In the genomic region with DNA sequence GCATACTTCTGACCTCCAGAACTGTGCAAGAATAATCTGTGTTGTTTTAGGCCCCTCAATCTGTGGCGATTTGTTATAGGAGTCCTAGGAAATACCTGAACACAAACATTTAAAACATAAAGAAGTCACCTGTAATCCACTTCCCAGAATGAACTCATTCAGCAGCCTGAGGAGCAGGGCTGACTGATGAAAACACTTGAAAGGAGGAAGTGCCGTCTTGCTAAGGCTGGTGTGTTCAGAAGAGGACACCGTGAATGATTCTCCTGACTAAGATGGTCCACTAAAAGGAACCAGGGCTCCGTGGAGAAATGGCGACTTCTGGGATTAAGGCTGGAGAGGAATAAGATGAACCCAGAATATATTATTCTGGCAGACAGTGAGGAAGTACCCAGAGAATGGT, we compare ENCODE assay signal across 24 cellular contexts. TPM values are rescaled to one million over a fixed set of nuclear protein-coding genes. Genes with fewer than 3 reads are reported as not detected.
DNase-seq lines count a peak whose midpoint lies in the region; ATAC-seq and TF ChIP-seq lines count a peak whose summit lies in the region.
"Had no signal": no experiment of that assay in that cellular context is flagged by ENCODE, and none has a peak within 500 bp of the region (broad histone marks: within the 10 kb centered on the region; RNA-seq: fewer than 3 reads in every experiment).

No MANE protein-coding gene starts in this region.

- no peak overlapping the region for H3K27ac Mint-ChIP-seq in activated CD8-positive, alpha-beta memory T cell treated with anti-CD3 and anti-CD28 coated beads, Interleukin-2, amount 10 ng/mL, durations not matched to agents 7 days and 5 days
- H3K27ac Mint-ChIP-seq in neural crest cell (ENCODE audit: unreplicated experiment): no peak overlapping the region
- H3K27ac Mint-ChIP-seq: activated T-helper 2 cell treated with anti-CD3 and anti-CD28 coated beads, Interferon-gamma antibody, Interleukin-2, Interleukin-4, amounts not matched to agents 10 μg/mL and 5 μg/mL and 100 μg/mL, durations not matched to agents 14 hours and 24 hours and 36 hours had no signal

- H3K9me3 Mint-ChIP-seq in activated CD8-positive, alpha-beta memory T cell treated with anti-CD3 and anti-CD28 coated beads, Interleukin-2, amount 10 ng/mL, durations not matched to agents 7 days and 5 days (ENCODE audit: low read depth): no peaks in the 10 kb centered on the region
- H3K9me3 Mint-ChIP-seq in neural crest cell: no peaks in the 10 kb centered on the region
- H3K9me3 Mint-ChIP-seq: activated T-helper 2 cell treated with anti-CD3 and anti-CD28 coated beads, Interferon-gamma antibody, Interleukin-2, Interleukin-4, amounts not matched to agents 10 μg/mL and 5 μg/mL and 100 μg/mL, durations not matched to agents 14 hours and 24 hours and 36 hours had no signal

- H3K4me1 ChIP-seq in sigmoid colon: peaks cover 0 to 50% (median 43%) of the 10 kb centered on the region in 4 donors

- no peaks in the 10 kb centered on the region for H3K36me3 ChIP-seq in sigmoid colon
- H3K36me3 ChIP-seq: BE2C had no signal

- intact Hi-C loops in sigmoid colon (cut with DNase I): loop anchor here (10.0 kb wide), 1 partner anchor 50 kb away; no protein-coding TSS in a partner anchor

- H3K4me3 Mint-ChIP-seq in activated CD8-positive, alpha-beta memory T cell treated with anti-CD3 and anti-CD28 coated beads, Interleukin-2, amount 10 ng/mL, durations not matched to agents 7 days and 5 days: no peak overlapping the region
- H3K4me3 Mint-ChIP-seq in neural crest cell: peak overlapping the region; percentile 37

- TF ChIP-seq POLR2A in sigmoid colon (IDR thresholded peaks at IDR 0.05): no peak

- 71 to 89% methylated on average over 5 of the region's 5 CpGs for WGBS in sigmoid colon, 2 donors

- TF ChIP-seq CTCF in neural crest cell (conservative IDR thresholded peaks at IDR 0.05) (no peak), sigmoid colon (IDR thresholded peaks at IDR 0.05) (no peak)

- ATAC-seq in activated CD8-positive, alpha-beta memory T cell treated with anti-CD3 and anti-CD28 coated beads, Interleukin-2, amount 10 ng/mL, durations not matched to agents 7 days and 5 days: no peak
- no peak for ATAC-seq in HG03159 (IDR thresholded peaks at IDR 0.05; ENCODE audit: unreplicated experiment)
- ATAC-seq in HG02981 (IDR thresholded peaks at IDR 0.05; ENCODE audit: unreplicated experiment): no peak
- ATAC-seq: left lobe of liver had no signal

- H3K4me1 Mint-ChIP-seq in activated CD8-positive, alpha-beta memory T cell treated with anti-CD3 and anti-CD28 coated beads, Interleukin-2, amount 10 ng/mL, durations not matched to agents 7 days and 5 days: peaks cover 8% of the 10 kb centered on the region
- H3K4me1 Mint-ChIP-seq in neural crest cell: peaks cover 27% of the 10 kb centered on the region

- peak; percentile 39 for DNase-seq in SIG-M5 treated with dmso at 0.1 percent for 504 hours (lab: John Stamatoyannopoulos, UW; ENCODE audit: unreplicated experiment)
- DNase-seq in SIG-M5 (lab: John Stamatoyannopoulos, UW): no peak
- peak; percentile 25 for DNase-seq in NCI-H69 (lab: John Stamatoyannopoulos, UW)
- peak; percentile 30 for DNase-seq in activated CD8-positive, alpha-beta memory T cell treated with anti-CD3 and anti-CD28 coated beads, Interleukin-2, amount 10 ng/mL, durations not matched to agents 7 days and 5 days
- DNase-seq in neural crest cell (ENCODE audit: low read depth, low spot score): no peak
- DNase-seq in sigmoid colon: no peak
- DNase-seq: 8988T; BE2C; central memory CD4-positive, alpha-beta T cell; effector CD8-positive, alpha-beta T cell; glutamatergic neuron; HCEC 1CT; KBM-7; NCI-H1092 treated with DMSO at 0.1 percent for 48 hours; NCI-H2107; NCI-H524 treated with DMSO at 0.1 percent for 48 hours; PC-9; substantia nigra had no signal

- H3K27ac ChIP-seq in sigmoid colon: no peak overlapping the region
- H3K27ac ChIP-seq: PC-9 had no signal

- H3K9me3 ChIP-seq in sigmoid colon: no peaks in the 10 kb centered on the region
- H3K9me3 ChIP-seq: BE2C had no signal

- peaks cover 50% of the 10 kb centered on the region for H3K27me3 Mint-ChIP-seq in activated CD8-positive, alpha-beta memory T cell treated with anti-CD3 and anti-CD28 coated beads, Interleukin-2, amount 10 ng/mL, durations not matched to agents 7 days and 5 days
- H3K27me3 Mint-ChIP-seq in neural crest cell (ENCODE audit: low read depth): peaks cover 54% of the 10 kb centered on the region

- H3K27me3 ChIP-seq in sigmoid colon: no peaks in the 10 kb centered on the region
- H3K27me3 ChIP-seq: BE2C had no signal

- H3K4me3 ChIP-seq in sigmoid colon: no peak overlapping the region
- H3K4me3 ChIP-seq: PC-9, smooth muscle cell had no signal

- H3K36me3 Mint-ChIP-seq in activated CD8-positive, alpha-beta memory T cell treated with anti-CD3 and anti-CD28 coated beads, Interleukin-2, amount 10 ng/mL, durations not matched to agents 7 days and 5 days: no peaks in the 10 kb centered on the region
- H3K36me3 Mint-ChIP-seq in neural crest cell (ENCODE audit: low read depth): no peaks in the 10 kb centered on the region

- CTCF ChIA-PET in activated CD8-positive, alpha-beta memory T cell treated with anti-CD3 and anti-CD28 coated beads, Interleukin-2, amount 10 ng/mL, durations not matched to agents 7 days and 5 days (lab: Charles Lee): interaction anchor here (1.2 kb wide), 1 partner anchor 51 kb away, joined by 3 read pairs; no protein-coding TSS in a partner anchor

- no peak for TF ChIP-seq EP300 in sigmoid colon (IDR thresholded peaks at IDR 0.05)

RNA-seq across cellular contexts. Expression of a gene that starts 18.7 kb away (rescaled TPM):
- total RNA-seq in activated CD8-positive, alpha-beta memory T cell treated with anti-CD3 and anti-CD28 coated beads, Interleukin-2, amount 10 ng/mL, durations not matched to agents 7 days and 5 days: 10 to 100 TPM; 88.5 to 89.9 TPM
- 202 and 207 TPM in 2 replicates for total RNA-seq in neural crest cell
- 100 to 1,000 TPM in 1 of 4 donors, 10 to 100 TPM in 3; 77.0 to 108 (median 92.1) TPM for total RNA-seq in sigmoid colon
- polyA plus RNA-seq in sigmoid colon: 10 to 100 TPM in 2 of 3 donors, 1 to 10 TPM in 1; 6.0 to 42.2 (median 11.4) TPM

RNA-seq across cellular contexts. Expression of a gene that starts 27.1 kb away (rescaled TPM):
- total RNA-seq in activated CD8-positive, alpha-beta memory T cell treated with anti-CD3 and anti-CD28 coated beads, Interleukin-2, amount 10 ng/mL, durations not matched to agents 7 days and 5 days: 1 to 10 TPM; 2.7 to 3.2 TPM
- 22.2 and 24.0 TPM in 2 replicates for total RNA-seq in neural crest cell
- 10 to 100 TPM in 3 of 4 donors, 1 to 10 TPM in 1; 8.1 to 21.3 (median 11.4) TPM for total RNA-seq in sigmoid colon
- polyA plus RNA-seq in sigmoid colon: 100 to 1,000 TPM in 2 of 3 donors, 10 to 100 TPM in 1; 85.8 to 261 (median 169) TPM
- total RNA-seq: SK-MEL-5 had no signal

Comparison
In these comparisons a context has a peak if more than half of its experiments do, and no peak if none do; other contexts are left out.
1. DNase-seq: peak in SIG-M5 treated with dmso at 0.1 percent for 504 hours (single experiment), NCI-H69 (single experiment) and activated CD8-positive, alpha-beta memory T cell treated with anti-CD3 and anti-CD28 coated beads, Interleukin-2, amount 10 ng/mL, durations not matched to agents 7 days and 5 days (single experiment); none in SIG-M5 (single experiment), neural crest cell (single experiment) and sigmoid colon (single experiment).